ENCODE assay signal across 8 cellular contexts in genomic region chr1:230169454-230170152, GRCh38.
DNase-seq lines count a peak whose midpoint lies in the region; ATAC-seq and TF ChIP-seq lines count a peak whose summit lies in the region.

No MANE protein-coding gene starts in this region.

- H3K27ac Mint-ChIP-seq in CD4-positive, CD25-positive, alpha-beta regulatory T cell = peak overlapping the region in 2 of 3 donors; percentile 24 to 52

- H3K4me3 Mint-ChIP-seq in CD4-positive, CD25-positive, alpha-beta regulatory T cell = peak overlapping the region in 3 of 4 donors; percentile 13 to 66 (median 57)

- no peaks in the 10 kb centered on the region for H3K27me3 Mint-ChIP-seq in CD4-positive, CD25-positive, alpha-beta regulatory T cell

- no peak for TF ChIP-seq EP300 in upper lobe of left lung (IDR thresholded peaks at IDR 0.05)

- no peaks in the 10 kb centered on the region for H3K9me3 Mint-ChIP-seq in CD4-positive, CD25-positive, alpha-beta regulatory T cell

- H3K36me3 ChIP-seq in CD4-positive, CD25-positive, alpha-beta regulatory T cell (ENCODE audit: control insufficient read depth, insufficient read depth, low read length) = no peaks in the 10 kb centered on the region
- H3K36me3 ChIP-seq in adrenal gland (replicated peaks in 1 of 2) (no peaks in the 10 kb centered on the region), mucosa of rectum (ENCODE audit: control insufficient read depth in 2 of 2, insufficient read depth in 2 of 2, low read length in 2 of 2) (no peaks in the 10 kb centered on the region), upper lobe of left lung (no peaks in the 10 kb centered on the region)

- no peaks in the 10 kb centered on the region for H3K27me3 ChIP-seq in CD4-positive, CD25-positive, alpha-beta regulatory T cell (ENCODE audit: control insufficient read depth, insufficient read depth, low read length)
- H3K27me3 ChIP-seq in adrenal gland (no peaks in the 10 kb centered on the region), mucosa of rectum (ENCODE audit: control insufficient read depth in 2 of 2, insufficient read depth in 2 of 2, low read length in 2 of 2) (no peaks in the 10 kb centered on the region), upper lobe of left lung (no peaks in the 10 kb centered on the region)

- H3K9me3 ChIP-seq in CD4-positive, CD25-positive, alpha-beta regulatory T cell (ENCODE audit: control insufficient read depth in 2 of 2, low read length in 2 of 2) = no peaks in the 10 kb centered on the region
- H3K9me3 ChIP-seq in adrenal gland (replicated peaks in 1 of 3) (no peaks in the 10 kb centered on the region), mucosa of rectum (ENCODE audit: control insufficient read depth in 2 of 2, low read length in 2 of 2) (no peaks in the 10 kb centered on the region), upper lobe of left lung (no peaks in the 10 kb centered on the region)

- 70 to 78% (median 74%) methylated on average over 8 of the region's 8 CpGs for WGBS in adrenal gland, 4 donors
- 71 to 75% methylated on average over 8 of the region's 8 CpGs for WGBS in upper lobe of left lung, 2 donors

- H3K9ac ChIP-seq in mucosa of rectum (ENCODE audit: low read depth in 1 of 2, low read length in 2 of 2) = no peak overlapping the region

- intact Hi-C loops in adrenal gland (cut with DNase I) = no loop called here

- peaks cover 21 to 25% (median 23%) of the 10 kb centered on the region in 4 donors for H3K4me1 Mint-ChIP-seq in CD4-positive, CD25-positive, alpha-beta regulatory T cell

- peaks cover 7% of the 10 kb centered on the region for H3K4me1 ChIP-seq in CD4-positive, CD25-positive, alpha-beta regulatory T cell (ENCODE audit: control insufficient read depth, insufficient read depth, low read length, poor library complexity, severe bottlenecking)
- H3K4me1 ChIP-seq in adrenal gland (replicated peaks in 1 of 2) (peaks cover 5 to 28% of the 10 kb centered on the region in 2 donors), mucosa of rectum (ENCODE audit: control insufficient read depth in 2 of 2, insufficient read depth in 2 of 2, low read length in 2 of 2) (peaks cover 0 to 4% of the 10 kb centered on the region in 2 donors), upper lobe of left lung (peaks cover 0 to 13% (median 7%) of the 10 kb centered on the region in 4 donors)

- no peak for TF ChIP-seq POLR2A in adrenal gland (IDR thresholded peaks at IDR 0.05)
- TF ChIP-seq POLR2A in upper lobe of left lung (IDR thresholded peaks at IDR 0.05) = no peak

- TF ChIP-seq CTCF in adrenal gland (IDR thresholded peaks at IDR 0.05) (no peak), upper lobe of left lung (IDR thresholded peaks at IDR 0.05) (no peak)

- H3K27ac ChIP-seq in CD4-positive, CD25-positive, alpha-beta regulatory T cell (ENCODE audit: insufficient read depth, low read length, poor library complexity, severe bottlenecking) = no peak overlapping the region
- H3K27ac ChIP-seq in adrenal gland (peak overlapping the region in 2 of 5 donors; percentile 41 to 63), mucosa of rectum (ENCODE audit: low read depth in 2 of 2, low read length in 2 of 2) (peak overlapping the region; percentile 29 to 69), upper lobe of left lung (peak overlapping the region in 1 of 4 donors; percentile 24)

- H3K4me3 ChIP-seq in CD4-positive, CD25-positive, alpha-beta regulatory T cell (ENCODE audit: low read depth, low read length) = peak overlapping the region; percentile 44
- H3K4me3 ChIP-seq in adrenal gland (no peak overlapping the region), mucosa of rectum (ENCODE audit: low read length in 2 of 2) (peak overlapping the region; percentile 2 to 28), upper lobe of left lung (peak overlapping the region in 1 of 4 donors; percentile 5)

- ATAC-seq in CD4-positive, CD25-positive, alpha-beta regulatory T cell (ENCODE audit: low read depth in 2 of 2) = no peak
- peak; percentile 52 for ATAC-seq in HG02642 (IDR thresholded peaks at IDR 0.05; ENCODE audit: poor library complexity, unreplicated experiment)
- no peak for ATAC-seq in upper lobe of left lung (ENCODE audit: low FRiP score in 2 of 2)
- no peak for ATAC-seq in GM18861 (IDR thresholded peaks at IDR 0.05; ENCODE audit: unreplicated experiment)
- no peak for ATAC-seq in HG02970 (IDR thresholded peaks at IDR 0.05; ENCODE audit: low FRiP score, unreplicated experiment)

- DNase-seq in CD4-positive, CD25-positive, alpha-beta regulatory T cell = peak in 1 of 3 donors; percentile 50
- DNase-seq in adrenal gland (peak in 4 of 7 donors; percentile 4 to 37 (median 18)), upper lobe of left lung (no peak), HuH-7 (ENCODE audit: low spot score) (no peak)

- no peaks in the 10 kb centered on the region for H3K36me3 Mint-ChIP-seq in CD4-positive, CD25-positive, alpha-beta regulatory T cell

Comparison
In these comparisons a context has a peak if more than half of its experiments do, and no peak if none do; other contexts are left out.
1. DNase-seq: peak in adrenal gland (4 of 7); none in upper lobe of left lung (0 of 2) and HuH-7 (single experiment).
2. H3K4me3 ChIP-seq: peak in CD4-positive, CD25-positive, alpha-beta regulatory T cell (single experiment) and mucosa of rectum (2 of 2); none in adrenal gland (0 of 4).